ENCODE assay signal across 1 cellular context in genomic region chr3:69739204-69740102, GRCh38.
TF ChIP-seq lines count a peak whose summit lies in the region.

Gene MITF (plus strand): TSS chr3:69739464. CDS start chr3:69739598, 134 bp downstream.

TF ChIP-seq in HepG2, 621 proteins besides CTCF, POLR2A, EP300 and RAD21 (continued from another document and continues in another):
- no peak for TF ChIP-seq PRDM4 (CRISPR knock-in tag; IDR thresholded peaks at IDR 0.05; ENCODE audit: borderline replicate concordance)
- TF ChIP-seq NFIB (CRISPR knock-in tag; IDR thresholded peaks at IDR 0.05; ENCODE audit: borderline replicate concordance), result no peak
- no peak for TF ChIP-seq SSRP1 (CRISPR knock-in tag; IDR thresholded peaks at IDR 0.05)
- TF ChIP-seq KDM2A (CRISPR knock-in tag; IDR thresholded peaks at IDR 0.05; ENCODE audit: borderline replicate concordance, low read depth), result peak; percentile 60; the same call in 1 of the 2 replicates
- no peak for TF ChIP-seq HMG20A (CRISPR knock-in tag; IDR thresholded peaks at IDR 0.05; ENCODE audit: borderline replicate concordance)
- TF ChIP-seq PHF8 (CRISPR knock-in tag; IDR thresholded peaks at IDR 0.05), result 0 out of 2 replicates have a peak, but pooled peaks have one; percentile 24
- TF ChIP-seq E2F5 (CRISPR knock-in tag; conservative IDR thresholded peaks at IDR 0.05), result no peak
- no peak for TF ChIP-seq NFE2 (CRISPR knock-in tag; IDR thresholded peaks at IDR 0.05)
- TF ChIP-seq SALL1 (CRISPR knock-in tag; IDR thresholded peaks at IDR 0.05), result peak; percentile 47; the same call in 1 of the 2 replicates
- no peak for TF ChIP-seq ZNF781 (CRISPR knock-in tag; IDR thresholded peaks at IDR 0.05; ENCODE audit: borderline replicate concordance, not compliant biosample characterization)
- no peak for TF ChIP-seq ZNF720 (CRISPR knock-in tag; IDR thresholded peaks at IDR 0.05)
- no peak for TF ChIP-seq NFKB2 (CRISPR knock-in tag; IDR thresholded peaks at IDR 0.05; ENCODE audit: borderline replicate concordance)
- no peak for TF ChIP-seq ZBTB14 (CRISPR knock-in tag; IDR thresholded peaks at IDR 0.05)
- no peak for TF ChIP-seq ZNF773 (CRISPR knock-in tag; IDR thresholded peaks at IDR 0.05; ENCODE audit: borderline replicate concordance)
- TF ChIP-seq ZBTB2 (CRISPR knock-in tag; IDR thresholded peaks at IDR 0.05; ENCODE audit: low read depth), result no peak
- TF ChIP-seq ZFYVE20 (CRISPR knock-in tag; IDR thresholded peaks at IDR 0.05; ENCODE audit: borderline replicate concordance, low read depth), result no peak
- TF ChIP-seq ZNF614 (CRISPR knock-in tag; IDR thresholded peaks at IDR 0.05; ENCODE audit: borderline replicate concordance), result no peak; the same call in 1 of the 2 replicates
- TF ChIP-seq ZNF672 (CRISPR knock-in tag; IDR thresholded peaks at IDR 0.05), result no peak
- no peak for TF ChIP-seq ATF3 (CRISPR knock-in tag; IDR thresholded peaks at IDR 0.05)
- TF ChIP-seq PBX3 (CRISPR knock-in tag; IDR thresholded peaks at IDR 0.05; ENCODE audit: borderline replicate concordance), result no peak
- TF ChIP-seq HOXA5 (CRISPR knock-in tag; IDR thresholded peaks at IDR 0.05), result no peak
- TF ChIP-seq NFYB (CRISPR knock-in tag; IDR thresholded peaks at IDR 0.05), result no peak
- TF ChIP-seq TBX2 (CRISPR knock-in tag; IDR thresholded peaks at IDR 0.05; ENCODE audit: borderline replicate concordance), result no peak
- TF ChIP-seq SOX6 (IDR thresholded peaks at IDR 0.05), result no peak
- TF ChIP-seq SOX6 (CRISPR knock-in tag; IDR thresholded peaks at IDR 0.05), result no peak
- no peak for TF ChIP-seq ZNF616 (CRISPR knock-in tag; IDR thresholded peaks at IDR 0.05; ENCODE audit: low read depth)
- no peak for TF ChIP-seq ZBTB44 (CRISPR knock-in tag; IDR thresholded peaks at IDR 0.05)
- peak; percentile 96 for TF ChIP-seq ZNF800 (CRISPR knock-in tag; IDR thresholded peaks at IDR 0.05)
- TF ChIP-seq ZXDC (CRISPR knock-in tag; IDR thresholded peaks at IDR 0.05), result no peak
- no peak for TF ChIP-seq ZMAT3 (CRISPR knock-in tag; conservative IDR thresholded peaks at IDR 0.05)
- no peak for TF ChIP-seq NFAT5 (CRISPR knock-in tag; IDR thresholded peaks at IDR 0.05)
- no peak for TF ChIP-seq FOXP4 (CRISPR knock-in tag; IDR thresholded peaks at IDR 0.05)
- no peak for TF ChIP-seq TEF (CRISPR knock-in tag; IDR thresholded peaks at IDR 0.05)
